ENCODE assay signal across 8 cellular contexts in genomic region chr1:203278087-203278884, GRCh38. TPM values are rescaled to one million over a fixed set of nuclear protein-coding genes. Genes with fewer than 3 reads are reported as not detected.
DNase-seq lines count a peak whose midpoint lies in the region; ATAC-seq, FAIRE-seq and TF ChIP-seq lines count a peak whose summit lies in the region.

No MANE protein-coding gene starts in this region.

- in situ Hi-C loops in KBM-7 (cut with MboI; ENCODE audit: low pct_unique_long_range_greater_than_20kb, low sequenced_read_pairs): loop anchor here (10.0 kb wide), 1 partner anchor 207 kb away; no protein-coding TSS in a partner anchor

- H3K4me3 ChIP-seq in BLaER1 (peak overlapping the region; percentile 48), esophagus muscularis mucosa (peak overlapping the region; percentile 23 to 47 (median 30)), muscle layer of duodenum (ENCODE audit: low read depth in 1 of 2, low read length in 2 of 2) (peak overlapping the region; percentile 28 to 55)

- H4K20me1 ChIP-seq in BLaER1: no peaks in the 10 kb centered on the region

- H3K36me3 ChIP-seq in BLaER1: no peaks in the 10 kb centered on the region
- H3K36me3 ChIP-seq in esophagus muscularis mucosa: no peaks in the 10 kb centered on the region
- H3K36me3 ChIP-seq in muscle layer of duodenum (ENCODE audit: control insufficient read depth in 1 of 2, insufficient read depth in 2 of 2, low read length in 2 of 2): no peaks in the 10 kb centered on the region

- H3K27ac ChIP-seq in BLaER1: peak overlapping the region; percentile 83
- peak overlapping the region; percentile 93 to 98 (median 95) for H3K27ac ChIP-seq in esophagus muscularis mucosa (replicated peaks in 1 of 4)
- peak overlapping the region; percentile 97 for H3K27ac ChIP-seq in muscle layer of duodenum (ENCODE audit: low read length)

- H3K9ac ChIP-seq in BLaER1: peak overlapping the region; percentile 76

- peak overlapping the region; percentile 87 for H3K27ac Mint-ChIP-seq in T-helper 17 cell

- intact Hi-C loops in esophagus muscularis mucosa (cut with DNase I): no loop called here

- peak; percentile 17 for TF ChIP-seq POLR2A in esophagus muscularis mucosa (IDR thresholded peaks at IDR 0.05; ENCODE audit: low read depth)

- peaks cover 100% of the 10 kb centered on the region for H3K4me1 ChIP-seq in BLaER1
- H3K4me1 ChIP-seq in esophagus muscularis mucosa: peaks cover 94 to 99% (median 96%) of the 10 kb centered on the region in 4 donors
- H3K4me1 ChIP-seq in muscle layer of duodenum (ENCODE audit: control insufficient read depth in 1 of 2, insufficient read depth in 2 of 2, low read length in 2 of 2): peaks cover 38 to 45% of the 10 kb centered on the region in 2 donors

- peak overlapping the region; percentile 56 for H3K4me3 Mint-ChIP-seq in T-helper 17 cell

- ATAC-seq in T-helper 17 cell: peak; percentile 49
- no peak for ATAC-seq in HG03520 (IDR thresholded peaks at IDR 0.05; ENCODE audit: unreplicated experiment)

- no peak for FAIRE-seq in urothelium cell line (lab: Jason Lieb, UNC)

- TF ChIP-seq CTCF in esophagus muscularis mucosa (IDR thresholded peaks at IDR 0.05): peak in 1 of 3 experiments; percentile 13

- H3K27me3 ChIP-seq in BLaER1: no peaks in the 10 kb centered on the region
- no peaks in the 10 kb centered on the region for H3K27me3 ChIP-seq in esophagus muscularis mucosa
- no peaks in the 10 kb centered on the region for H3K27me3 ChIP-seq in muscle layer of duodenum (ENCODE audit: low read depth, low read length)

- no peaks in the 10 kb centered on the region for H3K9me3 ChIP-seq in BLaER1
- H3K9me3 ChIP-seq in T-helper 17 cell (ENCODE audit: control insufficient read depth, low read length, poor library complexity, severe bottlenecking): no peaks in the 10 kb centered on the region
- H3K9me3 ChIP-seq in esophagus muscularis mucosa: no peaks in the 10 kb centered on the region
- H3K9me3 ChIP-seq in muscle layer of duodenum (ENCODE audit: control insufficient read depth in 1 of 2, low read length in 2 of 2): no peaks in the 10 kb centered on the region

- 8% methylated on average over 13 of the region's 13 CpGs for WGBS in esophagus muscularis mucosa

- peaks cover 2% of the 10 kb centered on the region for H3K36me3 Mint-ChIP-seq in T-helper 17 cell (ENCODE audit: low read depth)

- DNase-seq in KBM-7 (peak; percentile 51), T-helper 17 cell (no peak), esophagus muscularis mucosa (ENCODE audit: extremely low spot score) (peak; percentile 98), urothelium cell line (ENCODE audit: low spot score) (peak; percentile 44), HPDE6-E6E7 (ENCODE audit: extremely low spot score) (no peak)

- H3K4me2 ChIP-seq in BLaER1: peak overlapping the region; percentile 95

- peaks cover 28% of the 10 kb centered on the region for H3K4me1 Mint-ChIP-seq in T-helper 17 cell

- no peaks in the 10 kb centered on the region for H3K27me3 Mint-ChIP-seq in T-helper 17 cell

- peak; percentile 99 for TF ChIP-seq EP300 in esophagus muscularis mucosa (IDR thresholded peaks at IDR 0.05)

RNA-seq across cellular contexts. Expression of gene BTG2, which starts 27.0 kb away (rescaled TPM):
- total RNA-seq in T-helper 17 cell (100 to 1,000 TPM; 584 to 606 TPM), esophagus muscularis mucosa (100 to 1,000 TPM in 3 of 4 donors, 10 to 100 TPM in 1; 67.7 to 656 (median 159) TPM)

RNA-seq across cellular contexts. Expression of gene CHIT1, which starts 48.8 kb away (rescaled TPM):
- 1 to 10 TPM in 1 of 2 donors, under 1 TPM in 1; 0.13 to 1.0 TPM for total RNA-seq in T-helper 17 cell
- total RNA-seq in esophagus muscularis mucosa: under 1 TPM in 3 of 4 donors, not detected in 1; 0.11 to 0.26 (median 0.17) TPM

Comparison
In these comparisons a context has a peak if more than half of its experiments do, and no peak if none do; other contexts are left out.
1. DNase-seq: peak in KBM-7 (single experiment), esophagus muscularis mucosa (single experiment) and urothelium cell line (single experiment); none in T-helper 17 cell (0 of 3) and HPDE6-E6E7 (single experiment).
2. Peak in every context shown above with its lines, with median percentiles within 50 percentile points of each other: H3K27ac ChIP-seq and H3K4me3 ChIP-seq.